ENCODE assay signal across 8 cellular contexts in genomic region chr15:44593042-44593736, GRCh38. TPM values are rescaled to one million over a fixed set of nuclear protein-coding genes. Genes with fewer than 3 reads are reported as not detected.
DNase-seq lines count a peak whose midpoint lies in the region; ATAC-seq and TF ChIP-seq lines count a peak whose summit lies in the region.

No MANE protein-coding gene starts in this region.

- H3K27me3 ChIP-seq in BJ (ENCODE audit: control insufficient read depth, insufficient read depth, low read length) = no peaks in the 10 kb centered on the region

- no peak for DNase-seq in BJ (ENCODE audit: low read depth)
- peak; percentile 27 for DNase-seq in HCEC 1CT
- peak; percentile 36 for DNase-seq in activated CD8-positive, alpha-beta T cell treated with anti-CD3 and anti-CD28 coated beads, Interleukin-2, amount 10 ng/mL, durations not matched to agents 7 days and 5 days
- DNase-seq in kidney tubule cell (ENCODE audit: low spot score) = peak; percentile 45
- DNase-seq in effector CD8-positive, alpha-beta T cell (lab: John Stamatoyannopoulos, UW) = no peak
- no peak for DNase-seq in GM19238 (ENCODE audit: insufficient read length, low spot score)

- peak overlapping the region; percentile 27 for H3K27ac Mint-ChIP-seq in activated CD8-positive, alpha-beta T cell treated with anti-CD3 and anti-CD28 coated beads, Interleukin-2, amount 10 ng/mL, durations not matched to agents 7 days and 5 days

- H3K4me1 Mint-ChIP-seq in activated CD8-positive, alpha-beta T cell treated with anti-CD3 and anti-CD28 coated beads, Interleukin-2, amount 10 ng/mL, durations not matched to agents 7 days and 5 days (ENCODE audit: low read depth) = peaks cover 26% of the 10 kb centered on the region

- H3K4me3 ChIP-seq in BJ (ENCODE audit: low read depth, low read length) = no peak overlapping the region

- H3K27me3 Mint-ChIP-seq in activated CD8-positive, alpha-beta T cell treated with anti-CD3 and anti-CD28 coated beads, Interleukin-2, amount 10 ng/mL, durations not matched to agents 7 days and 5 days (ENCODE audit: low read depth) = no peaks in the 10 kb centered on the region

- peak; percentile 41 for TF ChIP-seq CTCF in BJ (IDR thresholded peaks at IDR 0.05; ENCODE audit: insufficient read depth, low read depth, low read length)

- no peak overlapping the region for H3K4me3 Mint-ChIP-seq in activated CD8-positive, alpha-beta T cell treated with anti-CD3 and anti-CD28 coated beads, Interleukin-2, amount 10 ng/mL, durations not matched to agents 7 days and 5 days

- CTCF ChIA-PET in BJ (lab: Yijun Ruan, JAX) = interaction anchor here (0.6 to 1.6 kb wide), 9 partner anchors 9 to 195 kb away, joined by 3 to 10 read pairs (median 4); partner anchors contain the start of gene TRIM69
- CTCF ChIA-PET in activated CD8-positive, alpha-beta T cell treated with anti-CD3 and anti-CD28 coated beads, Interleukin-2, amount 10 ng/mL, durations not matched to agents 7 days and 5 days (lab: Charles Lee) = interaction anchor here (0.9 to 1.9 kb wide), 6 partner anchors 9 to 144 kb away, joined by 4 to 24 read pairs (median 5); partner anchors contain the start of genes SPG11 and TRIM69

- H3K9me3 Mint-ChIP-seq in activated CD8-positive, alpha-beta T cell treated with anti-CD3 and anti-CD28 coated beads, Interleukin-2, amount 10 ng/mL, durations not matched to agents 7 days and 5 days (ENCODE audit: insufficient read depth) = no peaks in the 10 kb centered on the region

- peak; percentile 82 for ATAC-seq in activated CD8-positive, alpha-beta T cell treated with anti-CD3 and anti-CD28 coated beads, Interleukin-2, amount 10 ng/mL, durations not matched to agents 7 days and 5 days
- ATAC-seq in GM19328 (IDR thresholded peaks at IDR 0.05; ENCODE audit: unreplicated experiment) = no peak
- ATAC-seq in GM19467 (IDR thresholded peaks at IDR 0.05; ENCODE audit: unreplicated experiment) = no peak

- peaks cover 13% of the 10 kb centered on the region for H3K36me3 ChIP-seq in BJ (ENCODE audit: control insufficient read depth, insufficient read depth, low read length)

- H3K36me3 Mint-ChIP-seq in activated CD8-positive, alpha-beta T cell treated with anti-CD3 and anti-CD28 coated beads, Interleukin-2, amount 10 ng/mL, durations not matched to agents 7 days and 5 days (ENCODE audit: low read depth) = peaks cover 56% of the 10 kb centered on the region

- POLR2A ChIA-PET in BJ (lab: Charles Lee) = no interaction called here
- POLR2A ChIA-PET in activated CD8-positive, alpha-beta T cell treated with anti-CD3 and anti-CD28 coated beads, Interleukin-2, amount 10 ng/mL, durations not matched to agents 7 days and 5 days (lab: Charles Lee) = interaction anchor here (0.9 to 1.2 kb wide), 2 partner anchors 118 to 136 kb away, joined by 3 to 5 read pairs; partner anchors contain the start of genes B2M and PATL2

RNA-seq across cellular contexts. Expression of gene EIF3J, which starts 56.2 kb away (rescaled TPM):
- polyA plus RNA-seq in BJ (2011; rRNA removed) = 22.5 and 54.4 TPM in 2 replicates
- polyA minus RNA-seq in BJ (2011; rRNA and poly(A)+ RNA removed) = 12.8 and 15.3 TPM in 2 replicates
- total RNA-seq in activated CD8-positive, alpha-beta T cell treated with anti-CD3 and anti-CD28 coated beads, Interleukin-2, amount 10 ng/mL, durations not matched to agents 7 days and 5 days = 100 to 1,000 TPM in 1 of 2 experiments, 10 to 100 TPM in 1; 91.6 to 100 TPM

Comparison
In these comparisons a context has a peak if more than half of its experiments do, and no peak if none do; other contexts are left out.
1. DNase-seq: peak in HCEC 1CT (single experiment), activated CD8-positive, alpha-beta T cell treated with anti-CD3 and anti-CD28 coated beads, Interleukin-2, amount 10 ng/mL, durations not matched to agents 7 days and 5 days (single experiment) and kidney tubule cell (single experiment); none in BJ (single experiment), effector CD8-positive, alpha-beta T cell (single experiment) and GM19238 (single experiment).